1 cellular context compared by ENCODE assay signal in genomic region chr9:87500894-87501656, GRCh38.
TF ChIP-seq lines count a peak whose summit lies in the region.

No MANE protein-coding gene starts in this region.

TF ChIP-seq in GM23338, 12 proteins besides CTCF, POLR2A, EP300 and RAD21:
- TF ChIP-seq STAT1 (IDR thresholded peaks at IDR 0.05; ENCODE audit: unreplicated experiment) (no peak), EZH2phosphoT487 (IDR thresholded peaks at IDR 0.05; ENCODE audit: unreplicated experiment) (no peak), NANOG (IDR thresholded peaks at IDR 0.05; ENCODE audit: borderline replicate concordance) (no peak), JUNB (IDR thresholded peaks at IDR 0.05; ENCODE audit: unreplicated experiment) (no peak), ZNF114 (CRISPR knock-in tag; IDR thresholded peaks at IDR 0.05) (no peak)
- TF ChIP-seq, protein P1, sequence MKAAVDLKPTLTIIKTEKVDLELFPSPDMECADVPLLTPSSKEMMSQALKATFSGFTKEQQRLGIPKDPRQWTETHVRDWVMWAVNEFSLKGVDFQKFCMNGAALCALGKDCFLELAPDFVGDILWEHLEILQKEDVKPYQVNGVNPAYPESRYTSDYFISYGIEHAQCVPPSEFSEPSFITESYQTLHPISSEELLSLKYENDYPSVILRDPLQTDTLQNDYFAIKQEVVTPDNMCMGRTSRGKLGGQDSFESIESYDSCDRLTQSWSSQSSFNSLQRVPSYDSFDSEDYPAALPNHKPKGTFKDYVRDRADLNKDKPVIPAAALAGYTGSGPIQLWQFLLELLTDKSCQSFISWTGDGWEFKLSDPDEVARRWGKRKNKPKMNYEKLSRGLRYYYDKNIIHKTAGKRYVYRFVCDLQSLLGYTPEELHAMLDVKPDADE (IDR thresholded peaks at IDR 0.05) = no peak
